Comparison of ENCODE assay signal across 1 cellular context in the genomic region with DNA sequence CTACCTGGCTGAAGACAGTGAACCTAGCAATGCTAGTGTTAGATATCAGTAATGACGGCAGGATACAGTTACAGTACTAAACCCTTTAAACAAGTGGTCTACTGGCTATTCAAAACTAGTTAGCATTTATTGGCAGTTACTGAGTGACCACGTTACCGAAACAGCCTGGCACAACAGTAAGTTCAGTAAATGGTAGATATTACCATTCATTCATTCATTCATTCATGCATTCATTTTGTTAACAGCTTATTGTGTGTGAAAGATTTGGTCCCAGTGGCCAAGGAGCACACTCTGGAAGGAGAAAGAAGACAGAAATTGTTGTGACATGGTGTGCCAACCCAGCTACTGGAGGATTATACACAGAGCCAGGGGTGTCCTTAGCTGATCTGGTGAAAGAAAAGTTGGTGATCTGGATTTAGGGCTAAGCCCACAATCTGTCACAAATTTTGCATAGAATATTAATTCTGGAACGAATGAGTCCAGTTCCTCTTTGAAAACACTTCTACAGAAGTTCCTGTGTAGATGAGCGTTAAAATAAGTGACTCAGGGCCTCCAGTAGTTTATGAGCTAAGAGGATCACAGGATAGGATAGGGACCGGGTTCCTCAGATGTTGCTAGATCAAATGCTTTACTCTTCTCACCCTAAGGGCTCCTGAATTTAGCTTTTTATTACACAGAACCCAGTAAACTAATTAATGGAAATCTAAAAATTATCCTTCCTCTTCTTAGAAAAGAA.
TF ChIP-seq lines count a peak whose summit lies in the region.

No MANE protein-coding gene starts in this region.

TF ChIP-seq in IMR-90, 13 proteins besides CTCF, POLR2A, EP300 and RAD21 (continued from another document):
- TF ChIP-seq, protein P1, sequence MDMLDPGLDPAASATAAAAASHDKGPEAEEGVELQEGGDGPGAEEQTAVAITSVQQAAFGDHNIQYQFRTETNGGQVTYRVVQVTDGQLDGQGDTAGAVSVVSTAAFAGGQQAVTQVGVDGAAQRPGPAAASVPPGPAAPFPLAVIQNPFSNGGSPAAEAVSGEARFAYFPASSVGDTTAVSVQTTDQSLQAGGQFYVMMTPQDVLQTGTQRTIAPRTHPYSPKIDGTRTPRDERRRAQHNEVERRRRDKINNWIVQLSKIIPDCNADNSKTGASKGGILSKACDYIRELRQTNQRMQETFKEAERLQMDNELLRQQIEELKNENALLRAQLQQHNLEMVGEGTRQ (IDR thresholded peaks at IDR 0.05; ENCODE audit: low read depth, low read length): no peak
- TF ChIP-seq MAZ (IDR thresholded peaks at IDR 0.05; ENCODE audit: borderline replicate concordance, low read depth, low read length): no peak
- no peak for TF ChIP-seq FOS (IDR thresholded peaks at IDR 0.05; ENCODE audit: low read depth, low read length)
- TF ChIP-seq SMC3 (IDR thresholded peaks at IDR 0.05; ENCODE audit: low read depth, low read length): no peak
- TF ChIP-seq RCOR1 (IDR thresholded peaks at IDR 0.05; ENCODE audit: insufficient replicate concordance, low read length): no peak
- no peak for TF ChIP-seq BHLHE40 (IDR thresholded peaks at IDR 0.05; ENCODE audit: low read depth, low read length)
- TF ChIP-seq MAFK (IDR thresholded peaks at IDR 0.05; ENCODE audit: low read depth, low read length): no peak
- no peak for TF ChIP-seq RFX5 (IDR thresholded peaks at IDR 0.05; ENCODE audit: low read depth, low read length)
- TF ChIP-seq MXI1 (IDR thresholded peaks at IDR 0.05; ENCODE audit: borderline replicate concordance, low read depth, low read length): no peak
- no peak for TF ChIP-seq NFE2L2 (IDR thresholded peaks at IDR 0.05; ENCODE audit: low read depth, low read length)
